ENCODE assay signal across 8 cellular contexts in the genomic region with DNA sequence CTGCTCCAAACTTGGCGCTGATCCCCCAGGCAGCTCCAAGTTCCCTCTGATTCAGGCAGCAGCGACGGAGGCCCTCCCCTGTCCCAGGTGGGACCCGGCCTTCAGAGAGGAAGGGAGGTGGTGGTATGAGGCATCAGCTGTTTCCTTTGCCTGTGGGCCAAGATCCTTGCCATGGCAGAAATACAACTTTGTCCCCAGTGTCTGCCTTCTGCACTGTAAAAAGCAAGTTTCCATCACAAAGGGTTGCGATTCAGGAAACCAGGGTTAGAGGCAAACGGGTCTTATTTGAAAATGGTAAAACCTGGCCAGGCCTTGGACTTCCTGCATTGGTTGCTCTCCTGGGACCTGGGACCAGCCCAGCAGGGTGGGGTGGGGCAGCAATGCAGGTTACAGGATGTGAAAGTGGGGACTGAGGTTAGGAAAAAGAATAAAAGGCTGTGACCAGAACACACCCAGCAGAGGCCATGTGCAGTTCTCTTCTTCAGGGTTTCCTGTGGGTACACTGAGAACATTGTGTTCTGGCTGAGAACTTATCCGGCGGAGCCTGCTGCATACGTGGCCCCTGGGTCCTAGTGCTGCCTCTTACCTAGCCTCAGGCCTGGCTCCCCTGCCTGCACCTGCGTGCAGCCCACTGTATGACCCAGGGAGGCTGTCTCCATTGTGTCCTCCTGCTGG. TPM values are rescaled to one million over a fixed set of nuclear protein-coding genes. Genes with fewer than 3 reads are reported as not detected.
DNase-seq lines count a peak whose midpoint lies in the region; ATAC-seq and TF ChIP-seq lines count a peak whose summit lies in the region.

No MANE protein-coding gene starts in this region.

- DNase-seq in DMS153 (lab: John Stamatoyannopoulos, UW) (peak; percentile 73), HUDEP-2 (lab: John Stamatoyannopoulos, UW; ENCODE audit: unreplicated experiment in 76 of 76) (peak in 62 of 76 experiments; percentile 4 to 77 (median 50)), choroid plexus epithelial cell (ENCODE audit: low read depth) (peak; percentile 95), lung (ENCODE audit: low spot score) (peak; percentile 76), NCI-H2171 (lab: John Stamatoyannopoulos, UW) (no peak)
- peak; percentile 60 for DNase-seq in activated CD4-positive, CD25-positive, alpha-beta regulatory T cell treated with anti-CD3 and anti-CD28 coated beads, Interleukin-2, amount 50 U/mL, for 72 hours
- DNase-seq in stimulated activated CD8-positive, alpha-beta memory T cell treated with anti-CD3 and anti-CD28 coated beads, Interleukin-12 subunit alpha, Interleukin-12 subunit beta, amount 100 ng/mL, for 1 hour (ENCODE audit: low read depth), result peak; percentile 54

- ATAC-seq in GM21381 (IDR thresholded peaks at IDR 0.05; ENCODE audit: unreplicated experiment) (peak; percentile 88), lung (ENCODE audit: insufficient read depth, low FRiP score) (peak; percentile 76)

- 9 to 13% methylated on average over 10 of the region's 10 CpGs for WGBS in lung, 2 donors

- H3K36me3 ChIP-seq in lung (ENCODE audit: control insufficient read depth in 2 of 2, insufficient read depth in 2 of 2, low read length in 2 of 2), result no peaks in the 10 kb centered on the region

- H3K4me3 ChIP-seq in choroid plexus epithelial cell (ENCODE audit: low read depth, low read length), result peak overlapping the region; percentile 1
- no peak overlapping the region for H3K4me3 ChIP-seq in lung

- H3K9me3 ChIP-seq in lung (ENCODE audit: control insufficient read depth in 2 of 2, insufficient read depth in 1 of 2, low read length in 1 of 2), result no peaks in the 10 kb centered on the region

- peak overlapping the region; percentile 97 to 98 for H3K27ac ChIP-seq in lung (ENCODE audit: low read depth in 1 of 2, low read length in 1 of 2)

- TF ChIP-seq CTCF in choroid plexus epithelial cell (conservative IDR thresholded peaks at IDR 0.05; ENCODE audit: low read depth, low read length) (no peak), lung (IDR thresholded peaks at IDR 0.05; ENCODE audit: control extremely low read depth, extremely low read depth) (no peak)

- no peaks in the 10 kb centered on the region for H3K27me3 ChIP-seq in lung (ENCODE audit: control insufficient read depth, insufficient read depth)

- peaks cover 28 to 51% of the 10 kb centered on the region in 2 donors for H3K4me1 ChIP-seq in lung (ENCODE audit: control insufficient read depth in 2 of 2, insufficient read depth in 2 of 2, low read length in 2 of 2)

RNA-seq across cellular contexts. Expression of a gene that starts 25.1 kb away (rescaled TPM):
- 100 to 1,000 TPM; 155 to 190 TPM for total RNA-seq in lung
- polyA plus RNA-seq in lung, result 100 to 1,000 TPM in 1 of 2 donors, 10 to 100 TPM in 1; 55.3 to 188 TPM

RNA-seq across cellular contexts. Expression of a gene that starts 32.5 kb away (rescaled TPM):
- total RNA-seq in lung, result 10 to 100 TPM; 28.9 to 29.9 TPM
- 10 to 100 TPM in 1 of 2 donors, 1 to 10 TPM in 1; 9.0 to 19.4 TPM for polyA plus RNA-seq in lung

RNA-seq across cellular contexts. Expression of a gene that starts 32.8 kb away (rescaled TPM):
- total RNA-seq in lung, result 10 to 100 TPM; 67.9 to 94.0 TPM
- 100 to 1,000 TPM in 1 of 2 donors, 10 to 100 TPM in 1; 88.9 to 138 TPM for polyA plus RNA-seq in lung
